8 cellular contexts compared by ENCODE assay signal in the genomic region with DNA sequence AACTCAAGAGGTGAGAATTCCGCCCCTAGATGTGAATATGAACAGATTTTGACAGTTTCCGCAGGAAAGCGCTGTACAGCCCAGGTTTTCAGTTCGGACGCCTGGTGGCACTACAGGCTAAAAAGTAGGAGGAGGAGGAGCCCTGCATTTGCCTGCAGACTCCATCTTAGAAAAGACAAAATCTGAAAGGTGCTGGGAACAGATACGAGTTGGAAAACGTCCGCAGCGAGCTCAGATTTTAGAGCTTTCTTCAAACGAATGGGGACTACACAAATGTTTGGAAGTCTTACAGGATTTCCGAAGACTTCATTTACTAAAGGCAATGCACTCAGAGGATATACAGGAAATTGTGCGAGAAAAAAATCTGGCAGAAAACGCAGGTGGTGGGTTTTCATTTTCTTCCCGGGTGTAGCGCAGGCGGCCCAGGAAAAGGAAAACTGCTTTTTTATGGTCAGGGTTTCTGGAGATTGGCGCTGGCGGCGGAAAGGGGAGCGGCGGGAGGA. TPM values are rescaled to one million over a fixed set of nuclear protein-coding genes. Genes with fewer than 3 reads are reported as not detected.
DNase-seq lines count a peak whose midpoint lies in the region; ATAC-seq, FAIRE-seq and TF ChIP-seq lines count a peak whose summit lies in the region.

No MANE protein-coding gene starts in this region.

- H3F3A ChIP-seq in neural progenitor cell (ENCODE audit: low read depth): no peaks in the 10 kb centered on the region

- H3K9me3 ChIP-seq in A549: peaks cover 22% of the 10 kb centered on the region
- H3K9me3 ChIP-seq in gastroesophageal sphincter: peaks cover 0 to 24% (median 0%) of the 10 kb centered on the region in 3 donors
- no peaks in the 10 kb centered on the region for H3K9me3 ChIP-seq in neural progenitor cell (ENCODE audit: low read depth)
- H3K9me3 ChIP-seq in aorta (ENCODE audit: control insufficient read depth, low read length): peaks cover 1% of the 10 kb centered on the region

- no peaks in the 10 kb centered on the region for H3K79me2 ChIP-seq in neural progenitor cell (ENCODE audit: low read depth)

- H3K4me1 Mint-ChIP-seq in activated T-helper 2 cell treated with anti-CD3 and anti-CD28 coated beads, Interferon-gamma antibody, Interleukin-2, Interleukin-4, amounts not matched to agents 10 μg/mL and 5 μg/mL and 100 μg/mL, durations not matched to agents 14 hours and 24 hours and 36 hours (ENCODE audit: low read depth): peaks cover 5% of the 10 kb centered on the region
- H3K4me1 Mint-ChIP-seq in neural progenitor cell: no peaks in the 10 kb centered on the region

- no peaks in the 10 kb centered on the region for H3K27me3 Mint-ChIP-seq in activated T-helper 2 cell treated with anti-CD3 and anti-CD28 coated beads, Interferon-gamma antibody, Interleukin-2, Interleukin-4, amounts not matched to agents 10 μg/mL and 5 μg/mL and 100 μg/mL, durations not matched to agents 14 hours and 24 hours and 36 hours (ENCODE audit: low read depth)
- peaks cover 4% of the 10 kb centered on the region for H3K27me3 Mint-ChIP-seq in neural progenitor cell (ENCODE audit: insufficient read depth, low read depth)

- H3K4me2 ChIP-seq in A549 (peak overlapping the region; percentile 70), neural progenitor cell (peak overlapping the region; percentile 61)

- 3% methylated on average over 21 of the region's 21 CpGs for WGBS in A549 (ENCODE audit: missing lambda C conversion rate)
- 5 to 11% methylated on average over 16 to 20 of the region's 21 CpGs for WGBS in gastroesophageal sphincter (ENCODE audit: low coverage in 1 of 2), 2 donors
- WGBS in aorta, 2 donors: 7 to 8% methylated on average over 21 of the region's 21 CpGs

- peak overlapping the region; percentile 40 to 77 for H3K27ac ChIP-seq in A549
- peak overlapping the region; percentile 58 to 71 (median 62) for H3K27ac ChIP-seq in gastroesophageal sphincter
- no peak overlapping the region for H3K27ac ChIP-seq in neural progenitor cell
- H3K27ac ChIP-seq in aorta (ENCODE audit: low read depth in 1 of 2, low read length in 2 of 2): no peak overlapping the region

- no peaks in the 10 kb centered on the region for H4K20me1 ChIP-seq in neural progenitor cell (ENCODE audit: low read depth)

- no peaks in the 10 kb centered on the region for H3K36me3 Mint-ChIP-seq in activated T-helper 2 cell treated with anti-CD3 and anti-CD28 coated beads, Interferon-gamma antibody, Interleukin-2, Interleukin-4, amounts not matched to agents 10 μg/mL and 5 μg/mL and 100 μg/mL, durations not matched to agents 14 hours and 24 hours and 36 hours (ENCODE audit: low read depth)
- no peaks in the 10 kb centered on the region for H3K36me3 Mint-ChIP-seq in neural progenitor cell

- POLR2A ChIA-PET in A549 (lab: Yijun Ruan, JAX): interaction anchor here (0.6 to 0.7 kb wide), 3 partner anchors 10 to 479 kb away, joined by 3 to 4 read pairs (median 3); partner anchors contain the start of genes PCDHB14 and PCDHB2

- TF ChIP-seq POLR2A in A549 (IDR thresholded peaks at IDR 0.05; ENCODE audit: low read length): no peak
- TF ChIP-seq POLR2A in gastroesophageal sphincter (IDR thresholded peaks at IDR 0.05): no peak

- peak; percentile 99 to 100 for ATAC-seq in A549
- peak; percentile 73 for ATAC-seq in GM21526 (IDR thresholded peaks at IDR 0.05; ENCODE audit: low FRiP score, unreplicated experiment)
- peak; percentile 62 for ATAC-seq in gastroesophageal sphincter
- ATAC-seq in aorta (ENCODE audit: low FRiP score): no peak

- no peak for TF ChIP-seq EP300 in A549 (IDR thresholded peaks at IDR 0.05)
- TF ChIP-seq EP300 in gastroesophageal sphincter (IDR thresholded peaks at IDR 0.05): no peak

- DNase-seq in A549 (ENCODE audit: low read depth in 1 of 2, low spot score in 1 of 2) (peak; percentile 59 to 79), NCI-H82 (lab: John Stamatoyannopoulos, UW) (peak; percentile 70), neural progenitor cell (ENCODE audit: low spot score) (peak; percentile 67), aorta (no peak), cortex of kidney (lab: John Stamatoyannopoulos, UW) (no peak)
- DNase-seq in activated T-helper 2 cell treated with anti-CD3 and anti-CD28 coated beads, Interferon-gamma antibody, Interleukin-2, Interleukin-4, amounts not matched to agents 10 μg/mL and 5 μg/mL and 100 μg/mL, durations not matched to agents 14 hours and 24 hours and 36 hours (ENCODE audit: low spot score): peak; percentile 11

- H3K27ac Mint-ChIP-seq in activated T-helper 2 cell treated with anti-CD3 and anti-CD28 coated beads, Interferon-gamma antibody, Interleukin-2, Interleukin-4, amounts not matched to agents 10 μg/mL and 5 μg/mL and 100 μg/mL, durations not matched to agents 14 hours and 24 hours and 36 hours: no peak overlapping the region
- no peak overlapping the region for H3K27ac Mint-ChIP-seq in neural progenitor cell

- TF ChIP-seq RAD21 in A549 (conservative IDR thresholded peaks at IDR 0.05 in 1 of 2, IDR thresholded peaks at IDR 0.05 in 1 of 2): peak; percentile 71 to 75

- CTCF ChIA-PET in A549 (lab: Yijun Ruan, JAX): interaction anchor here (0.6 to 2.2 kb wide), 16 partner anchors 10 to 479 kb away, joined by 3 to 16 read pairs (median 3); partner anchors contain the start of gene PCDHB2

- intact Hi-C loops in activated T-helper 2 cell treated with anti-CD3 and anti-CD28 coated beads, Interferon-gamma antibody, Interleukin-2, Interleukin-4, amounts not matched to agents 10 μg/mL and 5 μg/mL and 100 μg/mL, durations not matched to agents 14 hours and 24 hours and 36 hours (cut with micrococcal nuclease): no loop called here
- intact Hi-C loops in aorta (cut with DNase I): no loop called here

- H3K9ac ChIP-seq in neural progenitor cell: peak overlapping the region; percentile 7

- H3K36me3 ChIP-seq in gastroesophageal sphincter (no peaks in the 10 kb centered on the region), neural progenitor cell (peaks cover 4% of the 10 kb centered on the region), aorta (ENCODE audit: control insufficient read depth in 1 of 2, insufficient read depth in 2 of 2, low read length in 1 of 2) (no peaks in the 10 kb centered on the region)

- H3K27me3 ChIP-seq in gastroesophageal sphincter: peaks cover 7% of the 10 kb centered on the region
- H3K27me3 ChIP-seq in neural progenitor cell: no peaks in the 10 kb centered on the region
- no peaks in the 10 kb centered on the region for H3K27me3 ChIP-seq in aorta (ENCODE audit: control insufficient read depth in 1 of 2, insufficient read depth in 2 of 2, low read length in 1 of 2)

- peak overlapping the region; percentile 89 for H2AFZ ChIP-seq in neural progenitor cell (replicated peaks)

- no peaks in the 10 kb centered on the region for H3K4me1 ChIP-seq in A549
- H3K4me1 ChIP-seq in gastroesophageal sphincter: peaks cover 0 to 10% (median 0%) of the 10 kb centered on the region in 3 donors
- H3K4me1 ChIP-seq in neural progenitor cell: no peaks in the 10 kb centered on the region
- no peaks in the 10 kb centered on the region for H3K4me1 ChIP-seq in aorta (ENCODE audit: control insufficient read depth in 1 of 2, insufficient read depth in 2 of 2, low read length in 2 of 2)

- H3K4me3 Mint-ChIP-seq in activated T-helper 2 cell treated with anti-CD3 and anti-CD28 coated beads, Interferon-gamma antibody, Interleukin-2, Interleukin-4, amounts not matched to agents 10 μg/mL and 5 μg/mL and 100 μg/mL, durations not matched to agents 14 hours and 24 hours and 36 hours (ENCODE audit: low read depth): peak overlapping the region; percentile 82
- H3K4me3 Mint-ChIP-seq in neural progenitor cell: no peak overlapping the region

- peak; percentile 81 for FAIRE-seq in A549 (lab: Jason Lieb, UNC)

- peaks cover 15% of the 10 kb centered on the region for H3K9me3 Mint-ChIP-seq in activated T-helper 2 cell treated with anti-CD3 and anti-CD28 coated beads, Interferon-gamma antibody, Interleukin-2, Interleukin-4, amounts not matched to agents 10 μg/mL and 5 μg/mL and 100 μg/mL, durations not matched to agents 14 hours and 24 hours and 36 hours
- H3K9me3 Mint-ChIP-seq in neural progenitor cell: peaks cover 3% of the 10 kb centered on the region

- H3K4me3 ChIP-seq in A549 (peak overlapping the region; percentile 44), gastroesophageal sphincter (peak overlapping the region; percentile 49 to 75), neural progenitor cell (peak overlapping the region; percentile 39), aorta (ENCODE audit: low read length in 2 of 2) (peak overlapping the region; percentile 56 to 95)

- TF ChIP-seq CTCF in A549 (IDR thresholded peaks at IDR 0.05): peak; percentile 63
- TF ChIP-seq CTCF in gastroesophageal sphincter (IDR thresholded peaks at IDR 0.05): peak; percentile 36 to 73 (median 41)
- TF ChIP-seq CTCF in neural progenitor cell (IDR thresholded peaks at IDR 0.05): peak; percentile 57

RNA-seq across cellular contexts. Expression of gene PCDHB2, which starts 9.9 kb away (rescaled TPM):
- polyA plus RNA-seq in A549 (2011; rRNA removed): 4.1 and 5.0 TPM in 2 replicates
- polyA plus RNA-seq in A549 (2012; cell fraction: cytosol; rRNA removed): 4.0 and 5.1 TPM in 2 replicates
- polyA plus RNA-seq in A549 (2012; cell fraction: nucleus; rRNA removed): 12.4 and 17.0 TPM in 2 replicates
- 2.7 to 3.4 TPM (median 3.0 TPM) in 3 replicates for polyA plus RNA-seq in A549 (2017; fragmentation: RNase III; extraction: RNeasy Plus Mini Kit Qiagen cat#74134 plus additional on column Dnase treatment)
- 5.8 and 7.6 TPM in 2 replicates for polyA minus RNA-seq in A549 (2011; rRNA and poly(A)+ RNA removed)
- 0.11 and 0.25 TPM in 2 replicates for total RNA-seq in activated T-helper 2 cell treated with anti-CD3 and anti-CD28 coated beads, Interferon-gamma antibody, Interleukin-2, Interleukin-4, amounts not matched to agents 10 μg/mL and 5 μg/mL and 100 μg/mL, durations not matched to agents 14 hours and 24 hours and 36 hours
- 1 to 10 TPM; 1.4 to 3.0 (median 1.9) TPM for total RNA-seq in gastroesophageal sphincter
- 34.2 and 48.4 TPM in 2 replicates for total RNA-seq in neural progenitor cell (ENCODE audit: low replicate concordance)
- total RNA-seq in aorta: 1 to 10 TPM; 3.1 to 4.1 TPM
- 1 to 10 TPM in 1 of 2 donors, under 1 TPM in 1; 0.50 to 2.6 TPM for polyA plus RNA-seq in aorta

RNA-seq across cellular contexts. Expression of gene PCDHB3, which starts 15.7 kb away (rescaled TPM):
- polyA plus RNA-seq in A549 (2011; rRNA removed): 0.09 and 0.10 TPM in 2 replicates
- polyA plus RNA-seq in A549 (2012; cell fraction: cytosol; rRNA removed): 0.01 and 0.04 TPM in 2 replicates
- polyA plus RNA-seq in A549 (2012; cell fraction: nucleus; rRNA removed): 0.09 and 0.26 TPM in 2 replicates
- 0.03 to 0.06 TPM (median 0.03 TPM) in 3 replicates for polyA plus RNA-seq in A549 (2017; fragmentation: RNase III; extraction: RNeasy Plus Mini Kit Qiagen cat#74134 plus additional on column Dnase treatment)
- polyA minus RNA-seq in A549 (2011; rRNA and poly(A)+ RNA removed): 1.0 and 1.9 TPM in 2 replicates
- not detected in 2 replicates for total RNA-seq in activated T-helper 2 cell treated with anti-CD3 and anti-CD28 coated beads, Interferon-gamma antibody, Interleukin-2, Interleukin-4, amounts not matched to agents 10 μg/mL and 5 μg/mL and 100 μg/mL, durations not matched to agents 14 hours and 24 hours and 36 hours
- 1 to 10 TPM in 3 of 4 donors, under 1 TPM in 1; 0.78 to 2.3 (median 2.0) TPM for total RNA-seq in gastroesophageal sphincter
- total RNA-seq in neural progenitor cell (ENCODE audit: low replicate concordance): 5.6 and 6.7 TPM in 2 replicates
- total RNA-seq in aorta: 1 to 10 TPM; 2.0 to 2.9 TPM
- polyA plus RNA-seq in aorta: 1 to 10 TPM in 1 of 2 donors, under 1 TPM in 1; 0.25 to 1.2 TPM

RNA-seq across cellular contexts. Expression of gene PCDHB1, which starts 33.4 kb away (rescaled TPM):
- not detected in 2 replicates for polyA plus RNA-seq in A549 (2011; rRNA removed)
- not detected in 2 replicates for polyA plus RNA-seq in A549 (2012; cell fraction: cytosol; rRNA removed)
- polyA plus RNA-seq in A549 (2012; cell fraction: nucleus; rRNA removed): not detected in 2 replicates
- polyA plus RNA-seq in A549 (2017; fragmentation: RNase III; extraction: RNeasy Plus Mini Kit Qiagen cat#74134 plus additional on column Dnase treatment): not detected in 3 replicates
- not detected in 2 replicates for polyA minus RNA-seq in A549 (2011; rRNA and poly(A)+ RNA removed)
- total RNA-seq in activated T-helper 2 cell treated with anti-CD3 and anti-CD28 coated beads, Interferon-gamma antibody, Interleukin-2, Interleukin-4, amounts not matched to agents 10 μg/mL and 5 μg/mL and 100 μg/mL, durations not matched to agents 14 hours and 24 hours and 36 hours: not detected in 2 replicates
- under 1 TPM in 2 of 4 donors, not detected in 2; 0.05 to 0.13 TPM for total RNA-seq in gastroesophageal sphincter
- total RNA-seq in neural progenitor cell (ENCODE audit: low replicate concordance): 0.03 and 0.07 TPM in 2 replicates
- not detected for total RNA-seq in aorta
- not detected for polyA plus RNA-seq in aorta

RNA-seq across cellular contexts. Expression of gene PCDHB4, which starts 37.1 kb away (rescaled TPM):
- polyA plus RNA-seq in A549 (2011; rRNA removed) (0.19 and 0.21 TPM in 2 replicates), A549 (2017; fragmentation: RNase III; extraction: RNeasy Plus Mini Kit Qiagen cat#74134 plus additional on column Dnase treatment) (0.03 to 0.07 TPM (median 0.05 TPM) in 3 replicates), aorta (1 to 10 TPM in 1 of 2 donors, under 1 TPM in 1; 0.88 to 5.8 TPM)
- polyA plus RNA-seq in A549 (2012; cell fraction: cytosol; rRNA removed): 0.07 and 0.12 TPM in 2 replicates
- 0.27 and 1.8 TPM in 2 replicates for polyA plus RNA-seq in A549 (2012; cell fraction: nucleus; rRNA removed)
- polyA minus RNA-seq in A549 (2011; rRNA and poly(A)+ RNA removed): 0.49 and 0.50 TPM in 2 replicates
- not detected in 2 replicates for total RNA-seq in activated T-helper 2 cell treated with anti-CD3 and anti-CD28 coated beads, Interferon-gamma antibody, Interleukin-2, Interleukin-4, amounts not matched to agents 10 μg/mL and 5 μg/mL and 100 μg/mL, durations not matched to agents 14 hours and 24 hours and 36 hours
- total RNA-seq in gastroesophageal sphincter (1 to 10 TPM; 2.8 to 5.6 (median 4.8) TPM), neural progenitor cell (ENCODE audit: low replicate concordance) (1.9 and 2.3 TPM in 2 replicates), aorta (1 to 10 TPM; 6.2 to 9.1 TPM)

RNA-seq across cellular contexts. Expression of gene PCDHB5, which starts 50.5 kb away (rescaled TPM):
- polyA plus RNA-seq in A549 (2011; rRNA removed) (1.6 and 2.0 TPM in 2 replicates), A549 (2017; fragmentation: RNase III; extraction: RNeasy Plus Mini Kit Qiagen cat#74134 plus additional on column Dnase treatment) (1.4 to 1.6 TPM (median 1.4 TPM) in 3 replicates), aorta (1 to 10 TPM in 1 of 2 donors, under 1 TPM in 1; 0.63 to 3.0 TPM)
- polyA plus RNA-seq in A549 (2012; cell fraction: cytosol; rRNA removed): 1.3 and 1.8 TPM in 2 replicates
- polyA plus RNA-seq in A549 (2012; cell fraction: nucleus; rRNA removed): 4.5 and 8.5 TPM in 2 replicates
- polyA minus RNA-seq in A549 (2011; rRNA and poly(A)+ RNA removed): 0.74 and 1.6 TPM in 2 replicates
- not detected in 2 replicates for total RNA-seq in activated T-helper 2 cell treated with anti-CD3 and anti-CD28 coated beads, Interferon-gamma antibody, Interleukin-2, Interleukin-4, amounts not matched to agents 10 μg/mL and 5 μg/mL and 100 μg/mL, durations not matched to agents 14 hours and 24 hours and 36 hours
- total RNA-seq in gastroesophageal sphincter (1 to 10 TPM; 3.2 to 8.6 (median 5.8) TPM), neural progenitor cell (ENCODE audit: low replicate concordance) (11.9 and 15.2 TPM in 2 replicates), aorta (1 to 10 TPM; 4.1 to 4.2 TPM)

Comparison
In these comparisons a context has a peak if more than half of its experiments do, and no peak if none do; other contexts are left out.
1. DNase-seq: peak in A549 (2 of 2), NCI-H82 (single experiment), activated T-helper 2 cell treated with anti-CD3 and anti-CD28 coated beads, Interferon-gamma antibody, Interleukin-2, Interleukin-4, amounts not matched to agents 10 μg/mL and 5 μg/mL and 100 μg/mL, durations not matched to agents 14 hours and 24 hours and 36 hours (single experiment) and neural progenitor cell (single experiment); none in aorta (0 of 2) and cortex of kidney (single experiment).
2. H3K27ac ChIP-seq: peak in A549 (2 of 2) and gastroesophageal sphincter (4 of 4); none in neural progenitor cell (single experiment) and aorta (0 of 2).
3. Peak in every context shown above with its lines, with median percentiles within 50 percentile points of each other: H3K4me3 ChIP-seq and CTCF ChIP-seq.